ENCODE assay signal across 1 cellular context in genomic region chr7:118184392-118184899, GRCh38.
TF ChIP-seq lines count a peak whose summit lies in the region.

No MANE protein-coding gene starts in this region.

TF ChIP-seq in K562, 482 proteins besides CTCF, POLR2A, EP300 and RAD21 (continues in another document):
- no peak for TF ChIP-seq PTRF (tag; IDR thresholded peaks at IDR 0.05)
- TF ChIP-seq DMBX1 (CRISPR knock-in tag; IDR thresholded peaks at IDR 0.05; ENCODE audit: borderline replicate concordance) = no peak
- TF ChIP-seq DEAF1 (CRISPR knock-in tag; IDR thresholded peaks at IDR 0.05) = 0 out of 2 replicates have a peak, but pooled peaks have one; percentile 4
- no peak for TF ChIP-seq RBM15 (IDR thresholded peaks at IDR 0.05; ENCODE audit: insufficient read depth, low read length)
- 0 out of 2 replicates have a peak, but pooled peaks have one; percentile 6 for TF ChIP-seq ZNF395 (CRISPR knock-in tag; IDR thresholded peaks at IDR 0.05)
- TF ChIP-seq SMARCE1 (IDR thresholded peaks at IDR 0.05) = peak; percentile 30
- TF ChIP-seq POLR3G (IDR thresholded peaks at IDR 0.05; ENCODE audit: extremely low read depth, insufficient read length, insufficient replicate concordance) = no peak
- TF ChIP-seq SMARCA4 (IDR thresholded peaks at IDR 0.05) = 0 out of 2 replicates have a peak, but pooled peaks have one; percentile 49
- TF ChIP-seq ZBTB11 (CRISPR knock-in tag; IDR thresholded peaks at IDR 0.05) = no peak
- TF ChIP-seq BRD9 (IDR thresholded peaks at IDR 0.05; ENCODE audit: low read depth, partially characterized antibody) = peak; percentile 21
- TF ChIP-seq LEF1 (IDR thresholded peaks at IDR 0.05) = peak; percentile 54
- TF ChIP-seq RFX7 (CRISPR knock-in tag; IDR thresholded peaks at IDR 0.05) = peak; percentile 22; the same call in 1 of the 2 replicates
- TF ChIP-seq ERF (CRISPR knock-in tag; IDR thresholded peaks at IDR 0.05) = 0 out of 2 replicates have a peak, but pooled peaks have one; percentile 6
- TF ChIP-seq BDP1 (IDR thresholded peaks at IDR 0.05; ENCODE audit: insufficient read depth, insufficient read length) = no peak
- peak in 1 of 2 experiments; percentile 27; a peak in 1 of 4 replicates for TF ChIP-seq ZNF639 (CRISPR knock-in tag; conservative IDR thresholded peaks at IDR 0.05 in 1 of 2, IDR thresholded peaks at IDR 0.05 in 1 of 2)
- peak; percentile 12; the same call in 1 of the 2 replicates for TF ChIP-seq TOE1 (IDR thresholded peaks at IDR 0.05; ENCODE audit: borderline replicate concordance)
- TF ChIP-seq TOE1 (CRISPR knock-in tag; IDR thresholded peaks at IDR 0.05; ENCODE audit: borderline replicate concordance, low read depth) = no peak
- 0 out of 2 replicates have a peak, but pooled peaks have one; percentile 24 for TF ChIP-seq MIER1 (IDR thresholded peaks at IDR 0.05; ENCODE audit: low read depth)
- TF ChIP-seq YY1 (IDR thresholded peaks at IDR 0.05; ENCODE audit: borderline replicate concordance in 1 of 3, control insufficient read depth in 1 of 3, extremely low read depth in 1 of 3, insufficient read depth in 3 of 3, insufficient read length in 1 of 3, insufficient replicate concordance in 2 of 3, low read depth in 1 of 3, low read length in 2 of 3) = peak in 1 of 3 experiments; percentile 2
- peak in 1 of 2 experiments; percentile 39 for TF ChIP-seq AFF1 (IDR thresholded peaks at IDR 0.05; ENCODE audit: low read depth in 1 of 2, partially characterized antibody in 2 of 2)
- TF ChIP-seq KLF1 (tag; IDR thresholded peaks at IDR 0.05) = no peak
- peak; percentile 14 for TF ChIP-seq SMAD1 (IDR thresholded peaks at IDR 0.05; ENCODE audit: low read depth, low read length, partially characterized antibody)
- 0 out of 2 replicates have a peak, but pooled peaks have one; percentile 30 for TF ChIP-seq ZBTB43 (CRISPR knock-in tag; IDR thresholded peaks at IDR 0.05)
- TF ChIP-seq NR2C2 (CRISPR knock-in tag; IDR thresholded peaks at IDR 0.05) = no peak
- TF ChIP-seq NR2C2 (tag; IDR thresholded peaks at IDR 0.05) = peak; percentile 45; the same call in 1 of the 2 replicates
- no peak for TF ChIP-seq ZNF584 (CRISPR knock-in tag; IDR thresholded peaks at IDR 0.05; ENCODE audit: low read depth)
- TF ChIP-seq PBX2 (CRISPR knock-in tag; IDR thresholded peaks at IDR 0.05; ENCODE audit: low read depth) = no peak
- no peak for TF ChIP-seq PBX2 (tag; conservative IDR thresholded peaks at IDR 0.05; ENCODE audit: low read depth)
- no peak for TF ChIP-seq ZBTB34 (CRISPR knock-in tag; IDR thresholded peaks at IDR 0.05)
- 0 out of 4 replicates have a peak, but pooled peaks of 1 of the 2 experiments have one; percentile 49 for TF ChIP-seq MLLT1 (IDR thresholded peaks at IDR 0.05)
- TF ChIP-seq SETDB1 (IDR thresholded peaks at IDR 0.05; ENCODE audit: low read length) = no peak
- no peak for TF ChIP-seq ILK (tag; IDR thresholded peaks at IDR 0.05; ENCODE audit: borderline replicate concordance, low read depth)
- TF ChIP-seq LARP7 (IDR thresholded peaks at IDR 0.05) = peak; percentile 3; the same call in 1 of the 2 replicates
- TF ChIP-seq RBBP5 (IDR thresholded peaks at IDR 0.05; ENCODE audit: borderline replicate concordance, insufficient read depth, low read length, poor library complexity, severe bottlenecking) = peak; percentile 52
- TF ChIP-seq ETV5 (CRISPR knock-in tag; IDR thresholded peaks at IDR 0.05; ENCODE audit: low read depth) = peak; percentile 3; the same call in 1 of the 2 replicates
